Comparison of ENCODE assay signal across 8 cellular contexts in genomic region chr16:1057252-1057932, GRCh38. TPM values are rescaled to one million over a fixed set of nuclear protein-coding genes. Genes with fewer than 3 reads are reported as not detected.
A peak's percentile ranks its signal among the peaks of the same experiment; 100 is the strongest.
DNase-seq lines count a peak whose midpoint lies in the region; ATAC-seq, FAIRE-seq and TF ChIP-seq lines count a peak whose summit lies in the region.

No MANE protein-coding gene starts in this region.

- FAIRE-seq in GM12892 (lab: Jason Lieb, UNC) = no peak
- no peak for FAIRE-seq in RCC 7860 (lab: Jason Lieb, UNC)

- peaks cover 5% of the 10 kb centered on the region; the same call in 1 of the 2 replicates for H3K9me3 ChIP-seq in SU-DHL-6 (ENCODE audit: insufficient read depth, low read length)
- H3K9me3 ChIP-seq in adrenal gland (replicated peaks in 1 of 3) = no peaks in the 10 kb centered on the region

- no peak overlapping the region for H2AFZ ChIP-seq in SU-DHL-6 (ENCODE audit: low read depth, low read length, severe bottlenecking)

- 22 to 31% (median 23%) methylated on average over 9 to 33 of the region's 33 CpGs; no CpG with 5 or more reads in 1 of the 4 donors for WGBS in adrenal gland, 4 donors

- H3K36me3 ChIP-seq in SU-DHL-6 (ENCODE audit: low read length) = no peaks in the 10 kb centered on the region
- no peaks in the 10 kb centered on the region for H3K36me3 ChIP-seq in adrenal gland (replicated peaks in 1 of 2)

- H3F3A ChIP-seq in SU-DHL-6 (ENCODE audit: insufficient read depth) = no peaks in the 10 kb centered on the region

- H3K79me2 ChIP-seq in SU-DHL-6 (ENCODE audit: insufficient read depth, low read length) = no peaks in the 10 kb centered on the region

- intact Hi-C loops in adrenal gland (cut with DNase I) (loop anchor here (2.0 to 10.0 kb wide), 4 partner anchors 45 to 345 kb away; partner anchors contain the start of gene METRN (in 1 of the 2)), sciatic nerve (cut with DNase I) (loop anchor here (5.0 to 10.0 kb wide), 2 partner anchors 173 to 245 kb away; no protein-coding TSS in a partner anchor)

- no peaks in the 10 kb centered on the region for H3K9me2 ChIP-seq in SU-DHL-6 (replicated peaks; ENCODE audit: insufficient read depth, low read length)

- H3K4me3 ChIP-seq in SU-DHL-6 (ENCODE audit: insufficient read depth, low read length, poor library complexity, severe bottlenecking) = no peak overlapping the region
- H3K4me3 ChIP-seq in adrenal gland = no peak overlapping the region

- TF ChIP-seq CTCF in SU-DHL-6 (IDR thresholded peaks at IDR 0.05; ENCODE audit: insufficient read depth, low read length, poor library complexity, severe bottlenecking) (peak; percentile 54), adrenal gland (IDR thresholded peaks at IDR 0.05) (peak; percentile 66 to 90 (median 80))

- TF ChIP-seq POLR2A in GM12892 (IDR thresholded peaks at IDR 0.05; ENCODE audit: low read depth, low read length) (no peak), adrenal gland (IDR thresholded peaks at IDR 0.05) (no peak)

- ATAC-seq in sciatic nerve = no peak
- ATAC-seq in HG02763 (IDR thresholded peaks at IDR 0.05; ENCODE audit: unreplicated experiment) = no peak

- H3K4me1 ChIP-seq in adrenal gland (replicated peaks in 1 of 2) = no peaks in the 10 kb centered on the region

- H3K9ac ChIP-seq in SU-DHL-6 (ENCODE audit: low read length) = no peak overlapping the region

- H3K27me3 ChIP-seq in SU-DHL-6 (ENCODE audit: low read length) = no peaks in the 10 kb centered on the region
- H3K27me3 ChIP-seq in adrenal gland = peaks cover 9% of the 10 kb centered on the region

- peak; percentile 45 for DNase-seq in GM12892 (ENCODE audit: insufficient read length)
- peak in 6 of 7 donors; percentile 38 to 66 (median 54) for DNase-seq in adrenal gland
- DNase-seq in kidney tubule cell (ENCODE audit: low spot score) = peak; percentile 11
- DNase-seq in stimulated activated CD8-positive, alpha-beta memory T cell treated with anti-CD3 and anti-CD28 coated beads, Interleukin-2, amount 100 ng/mL, for 48 hours (ENCODE audit: low read depth in 2 of 2) = peak; percentile 60 to 68
- no peak for DNase-seq in sciatic nerve (ENCODE audit: low spot score)
- no peak for DNase-seq in RCC 7860 (ENCODE audit: low spot score)

- no peaks in the 10 kb centered on the region for H4K20me1 ChIP-seq in SU-DHL-6 (ENCODE audit: low read depth, low read length)

- H3K27ac ChIP-seq in SU-DHL-6 (ENCODE audit: low read depth, low read length) (no peak overlapping the region), adrenal gland (no peak overlapping the region)

- no peak overlapping the region for H3K4me2 ChIP-seq in SU-DHL-6 (ENCODE audit: low read depth, low read length, poor library complexity, severe bottlenecking)

RNA-seq across cellular contexts. Expression of gene SSTR5, which starts 15.2 kb away (rescaled TPM):
- not detected for polyA plus RNA-seq in GM12892 (2012; ENCODE audit: missing spikeins)
- 10 to 100 TPM in 1 of 8 donors, 1 to 10 TPM in 6, under 1 TPM in 1; 0.79 to 14.4 (median 3.0) TPM for total RNA-seq in adrenal gland
- polyA plus RNA-seq in adrenal gland = under 1 TPM in 2 of 3 donors, not detected in 1; 0.17 to 0.24 TPM
- not detected for total RNA-seq in sciatic nerve

RNA-seq across cellular contexts. Expression of gene C1QTNF8, which starts 38.7 kb away (rescaled TPM):
- polyA plus RNA-seq in GM12892 (2012; ENCODE audit: missing spikeins) = not detected
- total RNA-seq in adrenal gland = under 1 TPM in 2 of 8 donors, not detected in 6; 0.14 to 0.19 TPM
- polyA plus RNA-seq in adrenal gland = under 1 TPM in 2 of 3 donors, not detected in 1; 0.30 to 0.64 TPM
- not detected for total RNA-seq in sciatic nerve

Comparison
In these comparisons a context has a peak if more than half of its experiments do, and no peak if none do; other contexts are left out.
1. DNase-seq: peak in GM12892 (single experiment), adrenal gland (6 of 7), kidney tubule cell (single experiment) and stimulated activated CD8-positive, alpha-beta memory T cell treated with anti-CD3 and anti-CD28 coated beads, Interleukin-2, amount 100 ng/mL, for 48 hours (2 of 2); none in sciatic nerve (single experiment) and RCC 7860 (single experiment).